30 cellular contexts compared by ENCODE assay signal in the genomic region with DNA sequence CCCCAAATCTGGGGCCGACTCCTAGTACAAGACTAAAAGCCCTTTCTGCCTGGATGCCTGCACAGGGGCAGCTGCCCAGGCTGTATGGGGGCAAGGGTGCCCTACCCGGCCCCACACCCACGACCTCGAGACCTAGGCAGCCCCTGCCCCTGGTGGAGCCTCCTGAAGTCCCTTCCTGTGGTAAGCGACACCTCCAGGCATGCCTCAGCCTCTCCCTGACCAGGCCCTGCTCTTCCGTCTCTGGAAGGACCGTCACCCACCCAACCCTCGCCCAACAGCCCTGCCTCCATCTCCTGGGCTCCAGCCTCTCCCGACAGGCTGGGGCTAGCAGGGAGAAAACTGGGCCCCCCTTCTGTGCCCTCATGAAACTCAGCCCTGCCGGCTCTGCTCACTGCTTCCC.
"Had no signal": no experiment of that assay in that cellular context is flagged by ENCODE, and none has a peak within 500 bp of the region (broad histone marks: within the 10 kb centered on the region; RNA-seq: fewer than 3 reads in every experiment).

No MANE protein-coding gene starts in this region.

- H3K4me3 ChIP-seq: ovary, psoas muscle, right lobe of liver, sigmoid colon, suprapubic skin, testis, tibial artery, transverse colon, upper lobe of right lung, uterus had no signal

- H3K36me3 Mint-ChIP-seq: naive thymus-derived CD8-positive, alpha-beta T cell; natural killer cell treated with Interleukin-12 subunit alpha and Interleukin-12 subunit beta and Interleukin-15 and Interleukin-18, amount 100 ng/mL, for 72 hours; stimulated activated memory B cell treated with anti-CD40 and anti-IgM and Interleukin-4, amounts not matched to agents 10 μg/mL and 1 μg/mL and 100 μg/mL, for 72 hours; type B pancreatic cell had no signal

- H3K4me1 Mint-ChIP-seq: neural crest cell had no signal

- FAIRE-seq: small intestine had no signal

- DNase-seq: naive thymus-derived CD8-positive, alpha-beta T cell; nephron progenitor cell; occipital lobe; ovary; posterior cingulate gyrus; psoas muscle; right lobe of liver; sigmoid colon; small intestine; stimulated activated CD4-positive, alpha-beta T cell treated with anti-CD3 and anti-CD28 coated beads, Interleukin-15, amount 100 ng/mL, for 24 hours; stimulated activated CD4-positive, alpha-beta T cell treated with anti-CD3 and anti-CD28 coated beads, Interleukin-2, amount 100 ng/mL, for 24 hours; stimulated activated CD4-positive, alpha-beta T cell treated with anti-CD3 and anti-CD28 coated beads, Interleukin-2, amount 100 ng/mL, for 48 hours; stimulated activated CD4-positive, alpha-beta T cell treated with anti-CD3 and anti-CD28 coated beads, Interleukin-4, amount 100 ng/mL, for 24 hours; stimulated activated naive CD4-positive, alpha-beta T cell; stimulated activated naive CD8-positive, alpha-beta T cell treated with anti-CD3 and anti-CD28 coated beads, Interleukin-15, amount 100 ng/mL, for 72 hours; stimulated activated naive CD8-positive, alpha-beta T cell treated with anti-CD3 and anti-CD28 coated beads, Interleukin-15, Interleukin-2, amounts not matched to agents 100 U/mL and 50 U/mL, for 24 hours; substantia nigra; testis; tibial artery; transverse colon; upper lobe of right lung; uterus had no signal

- H2AFZ ChIP-seq: parathyroid adenoma had no signal

- H3K4me1 ChIP-seq: parathyroid adenoma, psoas muscle, uterus had no signal

- H3K36me3 ChIP-seq: ovary, right lobe of liver, sigmoid colon, suprapubic skin, tibial artery, transverse colon, upper lobe of right lung, uterus had no signal

- H3K9me3 Mint-ChIP-seq: naive thymus-derived CD8-positive, alpha-beta T cell; natural killer cell treated with Interleukin-12 subunit alpha and Interleukin-12 subunit beta and Interleukin-15 and Interleukin-18, amount 100 ng/mL, for 72 hours; nephron progenitor cell; neural crest cell; stimulated activated memory B cell treated with anti-CD40 and anti-IgM and Interleukin-4, amounts not matched to agents 10 μg/mL and 1 μg/mL and 100 μg/mL, for 72 hours; stimulated activated naive CD8-positive, alpha-beta T cell treated with anti-CD3 and anti-CD28 coated beads, Interleukin-15, amount 100 ng/mL, for 72 hours; type B pancreatic cell had no signal

- H3K27ac ChIP-seq: ovary, parathyroid adenoma, psoas muscle, sigmoid colon, suprapubic skin, testis, tibial artery, upper lobe of right lung, uterus had no signal

- H3K9ac ChIP-seq: parathyroid adenoma had no signal

- H3K9me3 ChIP-seq: ovary, psoas muscle, right lobe of liver, sigmoid colon, suprapubic skin, testis, tibial artery, transverse colon, upper lobe of right lung, uterus had no signal

- H3K27me3 ChIP-seq: ovary, right lobe of liver, sigmoid colon, suprapubic skin, testis, tibial artery, transverse colon, upper lobe of right lung, uterus had no signal

- H3K27ac Mint-ChIP-seq: naive thymus-derived CD8-positive, alpha-beta T cell; natural killer cell treated with Interleukin-12 subunit alpha and Interleukin-12 subunit beta and Interleukin-15 and Interleukin-18, amount 100 ng/mL, for 72 hours; nephron progenitor cell; progenitor cell of endocrine pancreas; stimulated activated memory B cell treated with anti-CD40 and anti-IgM and Interleukin-4, amounts not matched to agents 10 μg/mL and 1 μg/mL and 100 μg/mL, for 72 hours; stimulated activated naive CD8-positive, alpha-beta T cell treated with anti-CD3 and anti-CD28 coated beads, Interleukin-15, amount 100 ng/mL, for 72 hours; type B pancreatic cell had no signal

- H3K27me3 Mint-ChIP-seq: naive thymus-derived CD8-positive, alpha-beta T cell; natural killer cell treated with Interleukin-12 subunit alpha and Interleukin-12 subunit beta and Interleukin-15 and Interleukin-18, amount 100 ng/mL, for 72 hours; stimulated activated memory B cell treated with anti-CD40 and anti-IgM and Interleukin-4, amounts not matched to agents 10 μg/mL and 1 μg/mL and 100 μg/mL, for 72 hours; stimulated activated naive CD8-positive, alpha-beta T cell treated with anti-CD3 and anti-CD28 coated beads, Interleukin-15, amount 100 ng/mL, for 72 hours; type B pancreatic cell had no signal

- ATAC-seq: naive thymus-derived CD8-positive, alpha-beta T cell; natural killer cell treated with Interleukin-12 subunit alpha and Interleukin-12 subunit beta and Interleukin-15 and Interleukin-18, amount 100 ng/mL, for 72 hours; psoas muscle; right cardiac atrium; right lobe of liver; stimulated activated memory B cell treated with anti-CD40 and anti-IgM and Interleukin-4, amounts not matched to agents 10 μg/mL and 1 μg/mL and 100 μg/mL, for 72 hours; stimulated activated naive CD8-positive, alpha-beta T cell treated with anti-CD3 and anti-CD28 coated beads, Interleukin-15, amount 100 ng/mL, for 72 hours; stimulated activated naive CD8-positive, alpha-beta T cell treated with anti-CD3 and anti-CD28 coated beads, Interleukin-15, Interleukin-2, amounts not matched to agents 100 U/mL and 50 U/mL, for 24 hours; upper lobe of right lung had no signal

- H3K4me3 Mint-ChIP-seq: naive thymus-derived CD8-positive, alpha-beta T cell; natural killer cell treated with Interleukin-12 subunit alpha and Interleukin-12 subunit beta and Interleukin-15 and Interleukin-18, amount 100 ng/mL, for 72 hours; nephron progenitor cell; neural crest cell; stimulated activated memory B cell treated with anti-CD40 and anti-IgM and Interleukin-4, amounts not matched to agents 10 μg/mL and 1 μg/mL and 100 μg/mL, for 72 hours; stimulated activated naive CD8-positive, alpha-beta T cell treated with anti-CD3 and anti-CD28 coated beads, Interleukin-15, amount 100 ng/mL, for 72 hours; type B pancreatic cell had no signal
